ENCODE assay signal across 8 cellular contexts in the genomic region with DNA sequence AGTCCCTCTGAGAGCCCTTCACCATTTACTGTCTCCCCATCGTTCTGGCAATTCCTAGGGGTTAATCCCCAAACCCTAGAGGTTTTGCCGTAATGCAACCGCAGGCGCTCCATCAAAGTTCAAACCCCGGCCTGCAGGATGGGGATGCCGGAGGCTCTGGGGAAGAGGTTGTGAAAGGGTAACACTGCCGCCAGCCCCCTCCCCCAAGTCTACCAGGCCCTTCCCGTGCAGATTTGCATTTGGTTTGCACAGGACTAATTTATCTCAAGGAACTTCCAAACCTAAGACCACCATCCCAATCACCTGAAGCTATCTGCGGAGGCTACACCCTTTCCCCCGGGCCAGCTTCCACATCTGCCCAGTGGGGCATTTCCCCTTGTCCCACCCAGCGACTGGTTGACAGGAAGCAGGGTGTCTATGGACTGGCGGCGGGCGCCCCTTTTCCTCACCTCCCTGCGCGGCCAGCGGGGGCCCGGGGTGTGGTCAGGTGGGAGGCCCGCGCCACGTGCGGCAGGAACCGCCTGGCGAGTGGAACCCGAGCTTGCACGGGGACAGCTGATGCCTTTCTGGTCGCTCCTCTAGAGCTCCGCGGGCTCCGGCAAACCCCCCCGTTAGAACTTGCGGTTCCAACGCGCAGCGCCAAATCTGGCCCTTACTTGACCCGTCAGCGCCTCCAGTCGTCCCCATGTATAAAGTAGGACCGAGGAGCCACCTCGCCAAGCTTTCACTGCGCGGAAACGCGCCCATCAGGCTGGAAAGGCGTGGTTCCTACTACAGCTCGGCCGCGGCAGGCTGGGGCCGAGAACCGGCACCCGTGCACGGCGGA. TPM values are rescaled to one million over a fixed set of nuclear protein-coding genes. Genes with fewer than 3 reads are reported as not detected.
DNase-seq lines count a peak whose midpoint lies in the region; ATAC-seq and TF ChIP-seq lines count a peak whose summit lies in the region.

No MANE protein-coding gene starts in this region.

- BruUV-seq in PC-3 (replicated peaks; lab: Mats Ljungman, UMichigan), result no TSS peak

- DNase-seq in ELF-1 (ENCODE audit: low read depth, low spot score) (peak; percentile 67), NT2/D1 (ENCODE audit: low read depth, low spot score) (peak; percentile 47), esophagus squamous epithelium (lab: John Stamatoyannopoulos, UW) (no peak), psoas muscle (peak; percentile 50 to 78), pons (ENCODE audit: low spot score) (no peak), PC-3 (no peak), mesenteric fat pad (ENCODE audit: low spot score) (no peak)

- ATAC-seq in psoas muscle (peak; percentile 62 to 88 (median 82)), GM18520 (IDR thresholded peaks at IDR 0.05; ENCODE audit: unreplicated experiment) (no peak), PC-3 (no peak)

- H3K9me2 ChIP-seq in PC-3 (replicated peaks; ENCODE audit: low read length), result no peaks in the 10 kb centered on the region

- H3F3A ChIP-seq in PC-3 (ENCODE audit: low read length, unreplicated experiment), result no peaks in the 10 kb centered on the region

- CTCF ChIA-PET in PC-3 (lab: Charles Lee), result interaction anchor here (0.5 to 0.6 kb wide), 2 partner anchors 30 to 186 kb away, joined by 3 read pairs; no protein-coding TSS in a partner anchor

- H3K9ac ChIP-seq in NT2/D1 (ENCODE audit: insufficient read length, low read depth) (peak overlapping the region; percentile 67), PC-3 (ENCODE audit: low read length) (no peak overlapping the region)

- no peak for TF ChIP-seq POLR2A in esophagus squamous epithelium (IDR thresholded peaks at IDR 0.05)

- H3K4me3 ChIP-seq in NT2/D1 (ENCODE audit: insufficient read length, low read depth), result peak overlapping the region; percentile 37
- H3K4me3 ChIP-seq in esophagus squamous epithelium, result peak overlapping the region; percentile 0 to 55 (median 16)
- peak overlapping the region; percentile 47 for H3K4me3 ChIP-seq in psoas muscle
- H3K4me3 ChIP-seq in PC-3 (ENCODE audit: low read length), result no peak overlapping the region

- peaks cover 26% of the 10 kb centered on the region for H3K27me3 ChIP-seq in NT2/D1 (ENCODE audit: insufficient read depth, insufficient read length)
- H3K27me3 ChIP-seq in esophagus squamous epithelium, result peaks cover 0 to 19% (median 0%) of the 10 kb centered on the region in 4 donors
- H3K27me3 ChIP-seq in psoas muscle (ENCODE audit: insufficient read depth in 3 of 3, low read length in 2 of 3), result no peaks in the 10 kb centered on the region
- no peaks in the 10 kb centered on the region for H3K27me3 ChIP-seq in PC-3 (ENCODE audit: low read length)

- H3K36me3 ChIP-seq in NT2/D1 (ENCODE audit: insufficient read depth, insufficient read length, low read length) (peaks cover 3% of the 10 kb centered on the region), esophagus squamous epithelium (peaks cover 0 to 27% (median 0%) of the 10 kb centered on the region in 3 donors), psoas muscle (ENCODE audit: insufficient read depth in 1 of 2, low read depth in 1 of 2) (peaks cover 6 to 24% of the 10 kb centered on the region in 2 donors), PC-3 (ENCODE audit: low read depth, low read length) (no peaks in the 10 kb centered on the region)

- no peak overlapping the region for H3K4me2 ChIP-seq in PC-3 (ENCODE audit: low read length)

- H3K4me1 ChIP-seq in NT2/D1 (ENCODE audit: insufficient read depth, insufficient read length) (peaks cover 8% of the 10 kb centered on the region), esophagus squamous epithelium (peaks cover 10 to 25% (median 18%) of the 10 kb centered on the region in 3 donors), psoas muscle (peaks cover 16% of the 10 kb centered on the region), PC-3 (ENCODE audit: insufficient read depth, low read length) (no peaks in the 10 kb centered on the region)

- H3K9me3 ChIP-seq in NT2/D1 (ENCODE audit: insufficient read depth, low read length) (no peaks in the 10 kb centered on the region), esophagus squamous epithelium (no peaks in the 10 kb centered on the region), psoas muscle (no peaks in the 10 kb centered on the region), PC-3 (ENCODE audit: low read length) (no peaks in the 10 kb centered on the region)

- H2AFZ ChIP-seq in PC-3 (ENCODE audit: low read length), result no peak overlapping the region

- TF ChIP-seq CTCF in esophagus squamous epithelium (IDR thresholded peaks at IDR 0.05) (no peak), psoas muscle (IDR thresholded peaks at IDR 0.05) (peak; percentile 17), PC-3 (conservative IDR thresholded peaks at IDR 0.05; ENCODE audit: low read depth, low read length) (no peak)

- POLR2A ChIA-PET in PC-3 (lab: Charles Lee; ENCODE audit: unreplicated experiment), result interaction anchor here (0.5 to 0.6 kb wide), 2 partner anchors 16 to 18 kb away, joined by 3 to 5 read pairs; no protein-coding TSS in a partner anchor

- WGBS in esophagus squamous epithelium, 2 donors, result 39 to 64% methylated on average over 7 to 8 of the region's 53 CpGs
- 8 to 10% (median 8%) methylated on average over 53 of the region's 53 CpGs for WGBS in psoas muscle, 3 donors

- intact Hi-C loops in esophagus squamous epithelium (cut with DNase I), result no loop called here
- intact Hi-C loops in psoas muscle (cut with DNase I), result loop anchor here in 1 of 2 donors (5.0 kb wide), 1 partner anchor 131 kb away; no protein-coding TSS in a partner anchor
- intact Hi-C loops in PC-3 (cut with micrococcal nuclease), result no loop called here

- H3K27ac ChIP-seq in esophagus squamous epithelium, result no peak overlapping the region
- no peak overlapping the region for H3K27ac ChIP-seq in psoas muscle
- no peak overlapping the region for H3K27ac ChIP-seq in PC-3 (ENCODE audit: low read length)

- H4K20me1 ChIP-seq in PC-3 (ENCODE audit: low read length), result no peaks in the 10 kb centered on the region

- H3K79me2 ChIP-seq in PC-3 (ENCODE audit: low read length), result no peaks in the 10 kb centered on the region

RNA-seq across cellular contexts. Expression of a gene that starts 9.4 kb away (rescaled TPM):
- total RNA-seq in esophagus squamous epithelium, result 10 to 100 TPM in 3 of 4 donors, 1 to 10 TPM in 1; 7.2 to 24.7 (median 17.7) TPM
- total RNA-seq in psoas muscle, result 1 to 10 TPM in 1 of 4 donors, under 1 TPM in 3; 0.44 to 1.4 (median 0.66) TPM
- polyA plus RNA-seq in psoas muscle, result under 1 TPM; 0.10 to 0.39 (median 0.23) TPM
- 23.7 and 26.8 TPM in 2 replicates for total RNA-seq in PC-3 (2014; rRNA removed)
- total RNA-seq in mesenteric fat pad, result 1.2 TPM

RNA-seq across cellular contexts. Expression of a gene that starts 39.1 kb away (rescaled TPM):
- total RNA-seq in esophagus squamous epithelium (10 to 100 TPM; 47.1 to 54.5 (median 48.7) TPM), psoas muscle (10 to 100 TPM; 19.6 to 26.0 (median 23.9) TPM), PC-3 (2014; rRNA removed) (117 and 121 TPM in 2 replicates), mesenteric fat pad (38.0 TPM)
- polyA plus RNA-seq in psoas muscle, result 10 to 100 TPM; 28.4 to 83.9 (median 41.0) TPM

RNA-seq across cellular contexts. Expression of a gene that starts 43.9 kb away (rescaled TPM):
- total RNA-seq in esophagus squamous epithelium (10 to 100 TPM; 59.2 to 71.7 (median 66.4) TPM), psoas muscle (10 to 100 TPM; 36.6 to 49.7 (median 42.3) TPM), PC-3 (2014; rRNA removed) (97.7 and 122 TPM in 2 replicates), mesenteric fat pad (59.3 TPM)
- 10 to 100 TPM; 58.3 to 82.2 (median 71.7) TPM for polyA plus RNA-seq in psoas muscle

Comparison
In these comparisons a context has a peak if more than half of its experiments do, and no peak if none do; other contexts are left out.
1. DNase-seq: peak in ELF-1 (single experiment), NT2/D1 (single experiment) and psoas muscle (2 of 2); none in esophagus squamous epithelium (single experiment), pons (single experiment), PC-3 (single experiment) and mesenteric fat pad (single experiment).
2. ATAC-seq: peak in psoas muscle (4 of 4); none in GM18520 (single experiment) and PC-3 (single experiment).